Comparison of ENCODE assay signal across 9 cellular contexts in the genomic region with DNA sequence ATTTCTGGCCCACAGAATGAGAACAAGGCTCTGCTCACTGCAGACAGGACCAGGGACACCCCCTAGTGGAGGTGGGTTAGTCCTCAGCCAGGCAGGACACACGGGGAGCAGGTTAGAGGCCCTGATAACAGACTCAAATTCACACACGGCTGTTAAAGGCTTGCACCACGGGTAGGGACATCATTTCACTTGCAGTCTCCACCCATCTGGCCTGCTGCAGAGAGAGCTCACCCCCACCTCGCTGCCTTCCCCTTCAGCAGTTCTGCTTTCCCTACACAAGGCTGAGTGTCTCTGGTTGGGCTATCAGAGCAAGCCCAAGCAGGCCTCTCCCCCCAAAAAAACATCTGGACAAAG. TPM values are rescaled to one million over a fixed set of nuclear protein-coding genes. Genes with fewer than 3 reads are reported as not detected.
DNase-seq lines count a peak whose midpoint lies in the region; ATAC-seq, FAIRE-seq and TF ChIP-seq lines count a peak whose summit lies in the region.
"Had no signal": no experiment of that assay in that cellular context is flagged by ENCODE, and none has a peak within 500 bp of the region (broad histone marks: within the 10 kb centered on the region; RNA-seq: fewer than 3 reads in every experiment).

No MANE protein-coding gene starts in this region.

- TF ChIP-seq RAD21 in K562 (CRISPR knock-in tag; conservative IDR thresholded peaks at IDR 0.05 in 1 of 2, IDR thresholded peaks at IDR 0.05 in 1 of 2) = no peak

- no peak overlapping the region for H2AFZ ChIP-seq in K562 (ENCODE audit: low read depth, low read length)

- H3K9me1 ChIP-seq in K562 (ENCODE audit: control insufficient read depth, insufficient read depth, low read length) = no peaks in the 10 kb centered on the region

- peak overlapping the region; percentile 64 for H3K27ac ChIP-seq in CD4-positive, CD25-positive, alpha-beta regulatory T cell (ENCODE audit: insufficient read depth, low read length, poor library complexity, severe bottlenecking)
- H3K27ac ChIP-seq in HL-60 (replicated peaks) (no peak overlapping the region), K562 (ENCODE audit: extremely low read depth, low read depth, low read length) (no peak overlapping the region)

- in situ Hi-C loops in K562 (cut with MboI) = no loop called here

- CTCF ChIA-PET in K562 (lab: Yijun Ruan, JAX; ENCODE audit: low intra/inter-chr PET ratio) = interaction anchor here (0.7 to 1.3 kb wide), 4 partner anchors 122 to 129 kb away, joined by 3 to 5 read pairs (median 4); no protein-coding TSS in a partner anchor

- H3K79me2 ChIP-seq in K562 (ENCODE audit: control insufficient read depth, insufficient read depth, low read length) = no peaks in the 10 kb centered on the region

- no peak overlapping the region for H3K9ac ChIP-seq in K562 (ENCODE audit: insufficient read depth in 1 of 2, low read depth in 2 of 2, low read length in 2 of 2)

- peaks cover 10% of the 10 kb centered on the region for H4K20me1 ChIP-seq in K562 (replicated peaks; ENCODE audit: control insufficient read depth, insufficient read depth, low read length)

- TF ChIP-seq CTCF in HL-60 (IDR thresholded peaks at IDR 0.05; ENCODE audit: insufficient read depth, low read length) = no peak
- peak; percentile 29 to 44 (median 35); a peak in 4 of 6 replicates for TF ChIP-seq CTCF in K562 (IDR thresholded peaks at IDR 0.05 in 2 of 3, conservative IDR thresholded peaks at IDR 0.05 in 1 of 3; ENCODE audit: insufficient read depth in 2 of 3, low read depth in 1 of 3, low read length in 3 of 3)

- POLR2A ChIA-PET in K562 (lab: Yijun Ruan, JAX) = interaction anchor here (0.5 to 1.5 kb wide), 5 partner anchors 12 to 229 kb away, joined by 3 to 6 read pairs (median 3); partner anchors contain the start of gene MEF2D

- no peak for TF ChIP-seq EP300 in K562 (IDR thresholded peaks at IDR 0.05; ENCODE audit: low read length)

- no peak for DNase-seq in CD4-positive, CD25-positive, alpha-beta regulatory T cell
- DNase-seq in HL-60 (ENCODE audit: low read depth in 1 of 2, low spot score in 1 of 2) (peak; percentile 45 to 83), K562 (ENCODE audit: extremely low read depth in 1 of 4, low spot score in 3 of 4) (peak in 3 of 4 experiments; percentile 52 to 60 (median 53)), memory B cell (ENCODE audit: low spot score in 2 of 2) (no peak), OCI-M1 (lab: John Stamatoyannopoulos, UW) (no peak), NCI-H146 treated with DMSO at 0.1 percent for 48 hours (lab: John Stamatoyannopoulos, UW; ENCODE audit: unreplicated experiment) (no peak)

- no peak overlapping the region for H3K4me3 ChIP-seq in CD4-positive, CD25-positive, alpha-beta regulatory T cell (ENCODE audit: low read depth, low read length)
- no peak overlapping the region for H3K4me3 ChIP-seq in HL-60 (replicated peaks; ENCODE audit: insufficient read depth, low read length)
- no peak overlapping the region for H3K4me3 ChIP-seq in K562

- intact Hi-C loops in K562 (cut with micrococcal nuclease) = loop anchor here (10.0 kb wide), 1 partner anchor 65 kb away; no protein-coding TSS in a partner anchor

- H3K27me3 Mint-ChIP-seq in CD4-positive, CD25-positive, alpha-beta regulatory T cell = no peaks in the 10 kb centered on the region
- no peaks in the 10 kb centered on the region for H3K27me3 Mint-ChIP-seq in memory B cell

- peaks cover 86% of the 10 kb centered on the region for H3K36me3 ChIP-seq in CD4-positive, CD25-positive, alpha-beta regulatory T cell (ENCODE audit: control insufficient read depth, insufficient read depth, low read length)
- peaks cover 77% of the 10 kb centered on the region for H3K36me3 ChIP-seq in K562 (ENCODE audit: control insufficient read depth, insufficient read depth, low read length)

- ATAC-seq in CD4-positive, CD25-positive, alpha-beta regulatory T cell (ENCODE audit: low read depth in 2 of 2) = no peak
- ATAC-seq in K562 = peak; percentile 68
- peak; percentile 16 for ATAC-seq in memory B cell (ENCODE audit: low read depth)
- no peak for ATAC-seq in HG02678 (IDR thresholded peaks at IDR 0.05; ENCODE audit: unreplicated experiment)
- ATAC-seq in HG03460 (IDR thresholded peaks at IDR 0.05; ENCODE audit: unreplicated experiment) = no peak

- peaks cover 45% of the 10 kb centered on the region for H3K36me3 Mint-ChIP-seq in CD4-positive, CD25-positive, alpha-beta regulatory T cell
- peaks cover 41% of the 10 kb centered on the region for H3K36me3 Mint-ChIP-seq in memory B cell

- H3K27ac Mint-ChIP-seq in CD4-positive, CD25-positive, alpha-beta regulatory T cell = peak overlapping the region in 1 of 3 donors; percentile 89
- peak overlapping the region; percentile 94 for H3K27ac Mint-ChIP-seq in memory B cell

- no peak overlapping the region for H3K4me3 Mint-ChIP-seq in CD4-positive, CD25-positive, alpha-beta regulatory T cell
- H3K4me3 Mint-ChIP-seq in memory B cell = no peak overlapping the region

- no peaks in the 10 kb centered on the region for H3K27me3 ChIP-seq in CD4-positive, CD25-positive, alpha-beta regulatory T cell (ENCODE audit: control insufficient read depth, insufficient read depth, low read length)
- H3K27me3 ChIP-seq in HL-60 (ENCODE audit: insufficient read depth, poor library complexity, severe bottlenecking) = no peaks in the 10 kb centered on the region
- H3K27me3 ChIP-seq in K562 (ENCODE audit: control insufficient read depth in 2 of 2, insufficient read depth in 2 of 2, low read length in 2 of 2) = no peaks in the 10 kb centered on the region

- peaks cover 5 to 57% (median 40%) of the 10 kb centered on the region in 4 donors for H3K4me1 Mint-ChIP-seq in CD4-positive, CD25-positive, alpha-beta regulatory T cell
- peaks cover 45% of the 10 kb centered on the region for H3K4me1 Mint-ChIP-seq in memory B cell

- H3K4me2 ChIP-seq in K562 (ENCODE audit: insufficient read depth, low read length) = no peak overlapping the region

- peaks cover 0 to 2% (median 0%) of the 10 kb centered on the region in 7 donors for H3K9me3 Mint-ChIP-seq in CD4-positive, CD25-positive, alpha-beta regulatory T cell
- H3K9me3 Mint-ChIP-seq in memory B cell = no peaks in the 10 kb centered on the region

- BruUV-seq in K562 (replicated peaks; lab: Mats Ljungman, UMichigan) = no TSS peak

- H3K4me1 ChIP-seq in CD4-positive, CD25-positive, alpha-beta regulatory T cell (ENCODE audit: control insufficient read depth, insufficient read depth, low read length, poor library complexity, severe bottlenecking) = peaks cover 38% of the 10 kb centered on the region
- peaks cover 0 to 17% of the 10 kb centered on the region in 2 experiments; a peak in 2 of 5 replicates for H3K4me1 ChIP-seq in K562 (replicated peaks in 1 of 2; ENCODE audit: control insufficient read depth in 2 of 2, insufficient read depth in 2 of 2, low read length in 2 of 2)

- 29% methylated on average over 4 of the region's 4 CpGs for WGBS in K562 (ENCODE audit: insufficient coverage, low coverage, missing lambda C conversion rate)

- peak; percentile 65 for FAIRE-seq in K562 (lab: Jason Lieb, UNC)
- FAIRE-seq: G401.6 had no signal

- no peaks in the 10 kb centered on the region for H3K9me3 ChIP-seq in CD4-positive, CD25-positive, alpha-beta regulatory T cell (ENCODE audit: control insufficient read depth in 2 of 2, low read length in 2 of 2)
- no peaks in the 10 kb centered on the region for H3K9me3 ChIP-seq in K562 (replicated peaks; ENCODE audit: control insufficient read depth, insufficient read depth, low read depth, low read length)

- no peak for TF ChIP-seq POLR2A in K562 (conservative IDR thresholded peaks at IDR 0.05)

TF ChIP-seq in K562, 482 proteins besides CTCF, POLR2A, EP300 and RAD21:
- 0 out of 2 replicates have a peak, but pooled peaks have one; percentile 15 for TF ChIP-seq SMC3 (conservative IDR thresholded peaks at IDR 0.05; ENCODE audit: insufficient read depth, low read depth, low read length)
- no peak for TF ChIP-seq ZNF551 (CRISPR knock-in tag; IDR thresholded peaks at IDR 0.05)
- no peak for TF ChIP-seq NFYB (IDR thresholded peaks at IDR 0.05; ENCODE audit: extremely low read depth, insufficient read length)
- TF ChIP-seq SPI1 (IDR thresholded peaks at IDR 0.05; ENCODE audit: borderline replicate concordance, low read depth, low read length) = 0 out of 2 replicates have a peak, but pooled peaks have one; percentile 27
- TF ChIP-seq BRD9 (IDR thresholded peaks at IDR 0.05; ENCODE audit: low read depth, partially characterized antibody) = no peak
- TF ChIP-seq KAT7 (CRISPR knock-in tag; IDR thresholded peaks at IDR 0.05; ENCODE audit: borderline replicate concordance) = 0 out of 2 replicates have a peak, but pooled peaks have one; percentile 4
- TF ChIP-seq SP2 (IDR thresholded peaks at IDR 0.05; ENCODE audit: extremely low read depth, low read depth, low read length, poor library complexity, severe bottlenecking) = no peak

RNA-seq across cellular contexts. Expression of gene MEF2D, which starts 20.6 kb away (rescaled TPM):
- 186 TPM for total RNA-seq in CD4-positive, CD25-positive, alpha-beta regulatory T cell
- polyA plus RNA-seq in CD4-positive, CD25-positive, alpha-beta regulatory T cell = 10 to 100 TPM in 1 of 4 donors, 1 to 10 TPM in 3; 4.6 to 11.5 (median 6.4) TPM
- 11.7 and 23.2 TPM in 2 replicates for total RNA-seq in K562 (2011; cell fraction: chromatin; rRNA removed; ENCODE audit: low replicate concordance)
- 10.0 and 13.7 TPM in 2 replicates for total RNA-seq in K562 (2011; cell fraction: nucleolus; rRNA removed)
- 14.1 and 18.8 TPM in 2 replicates for total RNA-seq in K562 (2011; cell fraction: nucleoplasm; rRNA removed)
- 5.4 and 6.5 TPM in 2 replicates for total RNA-seq in K562 (2014; rRNA removed)
- 1.3 and 1.7 TPM in 2 replicates for total RNA-seq in K562 (2014; rRNA removed; fragmentation: Illumina TruSeq; extraction: Trizol)
- 2.6 and 2.7 TPM in 2 replicates for total RNA-seq in K562 (2015; rRNA removed; fragmentation: Illumina TruSeq; extraction: Trizol)
- 13.8 and 19.5 TPM in 2 replicates for total RNA-seq in K562 (2021)
- 2.2 and 4.6 TPM in 2 replicates for polyA plus RNA-seq in K562 (2011; rRNA removed)
- 3.8 and 6.0 TPM in 2 replicates for polyA plus RNA-seq in K562 (2011; cell fraction: cytosol; rRNA removed)
- 8.5 and 14.0 TPM in 2 replicates for polyA plus RNA-seq in K562 (2011; cell fraction: nucleus; rRNA removed)
- polyA plus RNA-seq in K562 (2012) = 8.7 and 11.3 TPM in 2 replicates
- 5.0 and 8.2 TPM in 2 replicates for polyA plus RNA-seq in K562 (2014; fragmentation: Illumina TruSeq; extraction: Trizol)
- polyA plus RNA-seq in K562 (2014; fragmentation: Nextera tagmentation; extraction: Ambion mirVana) = under 1 TPM; 0.10 TPM
- 6.0 and 8.2 TPM in 2 replicates for polyA plus RNA-seq in K562 (2014; rRNA removed)
- polyA minus RNA-seq in K562 (2011; rRNA and poly(A)+ RNA removed) = 2.8 and 3.4 TPM in 2 replicates
- 3.1 and 5.6 TPM in 2 replicates for polyA minus RNA-seq in K562 (2011; cell fraction: cytosol; rRNA and poly(A)+ RNA removed)
- polyA minus RNA-seq in K562 (2011; cell fraction: nucleus; rRNA and poly(A)+ RNA removed) = 4.6 and 7.7 TPM in 2 replicates

Comparison
In these comparisons a context has a peak if more than half of its experiments do, and no peak if none do; other contexts are left out.
1. ATAC-seq: peak in K562 (single experiment) and memory B cell (single experiment); none in CD4-positive, CD25-positive, alpha-beta regulatory T cell (0 of 2), HG02678 (single experiment) and HG03460 (single experiment).
2. DNase-seq: peak in HL-60 (2 of 2) and K562 (3 of 4); none in CD4-positive, CD25-positive, alpha-beta regulatory T cell (0 of 3), memory B cell (0 of 2), OCI-M1 (single experiment) and NCI-H146 treated with DMSO at 0.1 percent for 48 hours (single experiment).